In the genomic region with DNA sequence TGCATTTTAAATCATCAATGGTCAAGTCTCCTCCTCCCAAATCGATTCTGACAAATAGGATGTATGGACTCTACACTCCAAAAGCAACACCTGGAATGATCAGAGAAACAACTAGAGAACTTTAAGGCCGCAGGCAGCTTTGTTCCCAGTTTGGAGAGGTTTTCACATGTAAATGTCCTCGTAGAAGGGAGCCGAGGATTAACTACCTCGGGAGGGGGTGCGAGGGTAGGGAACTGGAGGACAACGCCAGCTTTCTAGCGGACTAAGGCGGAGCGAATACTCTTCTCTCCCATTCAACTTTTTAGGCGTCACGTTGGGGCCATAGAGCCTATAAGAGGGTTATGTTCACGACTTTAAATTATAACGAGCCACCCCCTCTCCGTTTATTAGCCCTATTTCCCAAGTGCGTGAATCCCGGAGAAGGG, we compare ENCODE assay signal across 8 cellular contexts. TPM values are rescaled to one million over a fixed set of nuclear protein-coding genes. Genes with fewer than 3 reads are reported as not detected.
DNase-seq lines count a peak whose midpoint lies in the region; ATAC-seq and TF ChIP-seq lines count a peak whose summit lies in the region.

No MANE protein-coding gene starts in this region.

- H3K27ac Mint-ChIP-seq in endothelial cell (ENCODE audit: unreplicated experiment), result peak overlapping the region; percentile 94

- H3K36me3 ChIP-seq in cardiac muscle cell (no peaks in the 10 kb centered on the region), Panc1 (ENCODE audit: control insufficient read depth, insufficient read depth, low read length) (peaks cover 3% of the 10 kb centered on the region; the same call in 1 of the 2 replicates), muscle layer of duodenum (ENCODE audit: control insufficient read depth in 1 of 2, insufficient read depth in 2 of 2, low read length in 2 of 2) (peaks cover 0 to 3% of the 10 kb centered on the region in 2 donors)

- H3K27ac ChIP-seq in cardiac muscle cell, result peak overlapping the region; percentile 95
- peak overlapping the region; percentile 72 for H3K27ac ChIP-seq in Panc1 (ENCODE audit: low read length)
- peak overlapping the region; percentile 32 for H3K27ac ChIP-seq in muscle layer of duodenum (ENCODE audit: low read length)

- BruUV-seq in Panc1 (replicated peaks; lab: Mats Ljungman, UMichigan), result no TSS peak

- POLR2A ChIA-PET in Panc1 (lab: Charles Lee), result no interaction called here

- peak overlapping the region; percentile 96 for H3K4me3 Mint-ChIP-seq in endothelial cell (ENCODE audit: unreplicated experiment)

- H3K4me3 ChIP-seq in cardiac muscle cell, result peak overlapping the region; percentile 80
- H3K4me3 ChIP-seq in Panc1 (ENCODE audit: low read depth in 2 of 2, low read length in 2 of 2), result peak overlapping the region; percentile 79 to 88
- H3K4me3 ChIP-seq in muscle layer of duodenum (ENCODE audit: low read depth in 1 of 2, low read length in 2 of 2), result peak overlapping the region; percentile 82 to 94

- intact Hi-C loops in cardiac septum (cut with DNase I), result loop anchor here (2.0 kb wide), 1 partner anchor 72 kb away; a partner anchor contains a TSS
- intact Hi-C loops in Panc1 (cut with micrococcal nuclease; ENCODE audit: unreplicated experiment), result no loop called here

- peaks cover 33% of the 10 kb centered on the region for H3K4me1 ChIP-seq in cardiac muscle cell (ENCODE audit: low read depth)
- H3K4me1 ChIP-seq in Panc1 (ENCODE audit: control insufficient read depth, insufficient read depth, low read length), result peaks cover 21% of the 10 kb centered on the region
- peaks cover 36 to 53% of the 10 kb centered on the region in 2 donors for H3K4me1 ChIP-seq in muscle layer of duodenum (ENCODE audit: control insufficient read depth in 1 of 2, insufficient read depth in 2 of 2, low read length in 2 of 2)

- TF ChIP-seq CTCF in cardiac muscle cell (IDR thresholded peaks at IDR 0.05; ENCODE audit: low read depth, low read length) (no peak), Panc1 (IDR thresholded peaks at IDR 0.05) (no peak), endothelial cell (IDR thresholded peaks at IDR 0.05; ENCODE audit: unreplicated experiment) (no peak)

- H3K27me3 ChIP-seq in cardiac muscle cell (no peaks in the 10 kb centered on the region), Panc1 (ENCODE audit: control insufficient read depth, insufficient read depth, low read length) (no peaks in the 10 kb centered on the region), muscle layer of duodenum (ENCODE audit: low read depth, low read length) (no peaks in the 10 kb centered on the region)

- peaks cover 4% of the 10 kb centered on the region for H3K36me3 Mint-ChIP-seq in endothelial cell (ENCODE audit: low read depth, unreplicated experiment)

- H3K9me3 ChIP-seq in cardiac muscle cell (ENCODE audit: low read depth) (no peaks in the 10 kb centered on the region), Panc1 (ENCODE audit: control insufficient read depth, insufficient read depth, low read depth, low read length) (no peaks in the 10 kb centered on the region), muscle layer of duodenum (ENCODE audit: control insufficient read depth in 1 of 2, low read length in 2 of 2) (no peaks in the 10 kb centered on the region)

- ATAC-seq in Panc1, result no peak
- ATAC-seq in GM21576 (IDR thresholded peaks at IDR 0.05; ENCODE audit: unreplicated experiment), result no peak
- ATAC-seq in HG03378 (IDR thresholded peaks at IDR 0.05; ENCODE audit: unreplicated experiment), result no peak

- peaks cover 6% of the 10 kb centered on the region for H3K27me3 Mint-ChIP-seq in endothelial cell (ENCODE audit: unreplicated experiment)

- no peaks in the 10 kb centered on the region for H3K9me3 Mint-ChIP-seq in endothelial cell (ENCODE audit: unreplicated experiment)

- peak in 1 of 2 donors; percentile 26 for DNase-seq in cardiac muscle cell (ENCODE audit: low read depth in 1 of 2, low spot score in 1 of 2)
- DNase-seq in cardiac septum (ENCODE audit: low spot score), result no peak
- DNase-seq in Panc1 (ENCODE audit: low read depth, low spot score), result no peak
- no peak for DNase-seq in endothelial cell (ENCODE audit: low spot score)
- DNase-seq in SHP77 (lab: John Stamatoyannopoulos, UW), result no peak

- peaks cover 8% of the 10 kb centered on the region for H3K4me1 Mint-ChIP-seq in endothelial cell (ENCODE audit: unreplicated experiment)

- CTCF ChIA-PET in Panc1 (lab: Charles Lee), result no interaction called here

- in situ Hi-C loops in Panc1 (cut with HindIII; ENCODE audit: low pct_unique_long_range_greater_than_20kb, low sequenced_read_pairs), result no loop called here

RNA-seq across cellular contexts. Expression of a gene that starts 1.2 kb away (rescaled TPM):
- total RNA-seq in cardiac muscle cell (8.2 and 16.0 TPM in 2 replicates), cardiac septum (20.6 TPM), Panc1 (2021; ENCODE audit: unreplicated experiment) (28.4 TPM), endothelial cell (ENCODE audit: unreplicated experiment) (49.7 TPM)
- polyA plus RNA-seq in cardiac muscle cell, result 28.6 and 40.9 TPM in 2 replicates
- polyA plus RNA-seq in Panc1 (2012; ENCODE audit: insufficient read length), result 16.8 TPM

Comparison
In these comparisons a context has a peak if more than half of its experiments do, and no peak if none do; other contexts are left out.
1. H3K27ac ChIP-seq: peak in every context shown above with its lines; median percentile 95 in cardiac muscle cell; 72 in Panc1; 32 in muscle layer of duodenum.